25 cellular contexts compared by ENCODE assay signal in genomic region chr6:34985236-34985635, GRCh38.
"Had no signal": no experiment of that assay in that cellular context is flagged by ENCODE, and none has a peak within 500 bp of the region (broad histone marks: within the 10 kb centered on the region; RNA-seq: fewer than 3 reads in every experiment).

No MANE protein-coding gene starts in this region.

- H3K27me3 ChIP-seq: esophagus squamous epithelium, right atrium auricular region, tibial nerve, upper lobe of left lung had no signal

- H3K9me3 ChIP-seq: esophagus squamous epithelium, lower lobe of right lung, prostate gland, right atrium auricular region, thoracic aorta, tibial nerve, upper lobe of left lung had no signal

- H3K4me2 ChIP-seq: smooth muscle cell had no signal

- H3K4me3 ChIP-seq: coronary artery, esophagus squamous epithelium, lower lobe of right lung, prostate gland, right atrium auricular region, smooth muscle cell, thoracic aorta, tibial nerve, upper lobe of left lung had no signal

- ATAC-seq: effector memory CD8-positive, alpha-beta T cell; left ventricle myocardium superior; lower lobe of right lung; naive thymus-derived CD8-positive, alpha-beta T cell; sciatic nerve; stimulated activated memory B cell treated with anti-CD40 and anti-IgM and Interleukin-4, amounts not matched to agents 10 μg/mL and 1 μg/mL and 100 μg/mL, for 72 hours; stimulated activated naive CD8-positive, alpha-beta T cell treated with anti-CD3 and anti-CD28 coated beads, Interleukin-15, Interleukin-2, amounts not matched to agents 100 U/mL and 50 U/mL, for 24 hours had no signal

- H3K4me1 ChIP-seq: prostate gland had no signal

- H3K27ac ChIP-seq: coronary artery, esophagus squamous epithelium, lower lobe of right lung, prostate gland, right atrium auricular region, thoracic aorta, tibial nerve, upper lobe of left lung had no signal

- DNase-seq: dermis blood vessel endothelial cell; effector memory CD8-positive, alpha-beta T cell; erythroblast; esophagus squamous epithelium; foreskin melanocyte; hypothalamus; left ventricle myocardium superior; lower lobe of right lung; naive thymus-derived CD8-positive, alpha-beta T cell; nephron progenitor cell; nucleus accumbens; stimulated activated CD4-positive, alpha-beta T cell treated with anti-CD3 and anti-CD28 coated beads, Interleukin-12 subunit alpha, Interleukin-12 subunit beta, amount 100 ng/mL, for 4 hours; stimulated activated CD4-positive, alpha-beta T cell treated with anti-CD3 and anti-CD28 coated beads, Interleukin-1b, Interleukin-23, amount 100 ng/mL, for 48 hours; stimulated activated CD4-positive, alpha-beta T cell treated with anti-CD3 and anti-CD28 coated beads, Interleukin-4, amount 100 ng/mL, for 1 hour; stimulated activated naive CD8-positive, alpha-beta T cell treated with anti-CD3 and anti-CD28 coated beads, Interleukin-15, Interleukin-2, amounts not matched to agents 100 U/mL and 50 U/mL, for 24 hours; substantia nigra; upper lobe of left lung had no signal
